28 cellular contexts compared by ENCODE assay signal in genomic region chr22:39229688-39230260, GRCh38. TPM values are rescaled to one million over a fixed set of nuclear protein-coding genes. Genes with fewer than 3 reads are reported as not detected.
DNase-seq lines count a peak whose midpoint lies in the region; ATAC-seq, FAIRE-seq and TF ChIP-seq lines count a peak whose summit lies in the region.
"Had no signal": no experiment of that assay in that cellular context is flagged by ENCODE, and none has a peak within 500 bp of the region (broad histone marks: within the 10 kb centered on the region; RNA-seq: fewer than 3 reads in every experiment).

No MANE protein-coding gene starts in this region.

- in situ Hi-C loops in HepG2 (cut with HindIII; ENCODE audit: extremely low pct_ligation_motif_present, low pct_unique_long_range_greater_than_20kb), result no loop called here

- H3K4me3 ChIP-seq in HepG2 (replicated peaks in 1 of 3; ENCODE audit: insufficient read depth in 1 of 3, low read depth in 2 of 3, low read length in 3 of 3) (no peak overlapping the region), right lobe of liver (no peak overlapping the region), iPS-18a (ENCODE audit: low read length) (peak overlapping the region; percentile 29), neuron (ENCODE audit: low read length) (no peak overlapping the region)
- H3K4me3 ChIP-seq: A549, mucosa of descending colon, psoas muscle, SJSA1, stomach, tibial nerve had no signal

- H3K79me2 ChIP-seq in HepG2 (ENCODE audit: insufficient read depth, low read length), result no peaks in the 10 kb centered on the region

- H3K27me3 ChIP-seq in HepG2 (ENCODE audit: control insufficient read depth in 1 of 2, insufficient read depth in 2 of 2, low read length in 2 of 2), result no peaks in the 10 kb centered on the region
- H3K27me3 ChIP-seq in right lobe of liver, result no peaks in the 10 kb centered on the region
- peaks cover 51% of the 10 kb centered on the region for H3K27me3 ChIP-seq in iPS-18a (ENCODE audit: control insufficient read depth, insufficient read depth, low read length)
- no peaks in the 10 kb centered on the region for H3K27me3 ChIP-seq in neuron (ENCODE audit: insufficient read depth, low read length)
- H3K27me3 ChIP-seq: SJSA1, tibial nerve had no signal

- H2AFZ ChIP-seq in HepG2 (ENCODE audit: low read length) (no peak overlapping the region), neuron (ENCODE audit: low read depth, low read length) (peak overlapping the region; percentile 23)

- TF ChIP-seq CTCF in HepG2 (CRISPR knock-in tag; IDR thresholded peaks at IDR 0.05) (no peak), right lobe of liver (IDR thresholded peaks at IDR 0.05) (no peak)

- CTCF ChIA-PET in HepG2 (lab: Yijun Ruan, JAX; ENCODE audit: low intra/inter-chr PET ratio, low total read pairs), result no interaction called here
- CTCF ChIA-PET in activated CD4-positive, alpha-beta memory T cell treated with anti-CD3 and anti-CD28 coated beads for 36 hours (lab: Charles Lee), result interaction anchor here (0.8 kb wide), 2 partner anchors 59 to 60 kb away, joined by 3 to 5 read pairs; no protein-coding TSS in a partner anchor

- no peak overlapping the region for H3K9ac ChIP-seq in HepG2 (ENCODE audit: insufficient read depth, low read depth, low read length)
- peak overlapping the region; percentile 9 for H3K9ac ChIP-seq in iPS-18a (ENCODE audit: low read length)

- DNase-seq in HepG2 (ENCODE audit: low spot score) (no peak), right lobe of liver (no peak), left colon (no peak)
- no peak for DNase-seq in activated CD4-positive, alpha-beta memory T cell treated with anti-CD3 and anti-CD28 coated beads for 36 hours
- DNase-seq: activated CD4-positive, alpha-beta T cell treated with anti-CD3 and anti-CD28 coated beads, Interleukin-2, amount 50 U/mL, for 48 hours; activated CD8-positive, alpha-beta memory T cell treated with anti-CD3 and anti-CD28 coated beads, Interleukin-2, amount 50 U/mL, for 4 hours; activated naive CD4-positive, alpha-beta T cell treated with anti-CD3 and anti-CD28 coated beads, Interleukin-2, amount 50 U/mL, for 16 hours; AML-193; amniotic stem cell; CD8-positive, alpha-beta T cell; effector CD4-positive, alpha-beta T cell; erythroblast; GOT3; mucosa of descending colon; NCI-H1105; NCI-H1930; NCI-H524 treated with DMSO at 0.1 percent for 48 hours; stomach had no signal

- TF ChIP-seq RAD21 in HepG2 (CRISPR knock-in tag; IDR thresholded peaks at IDR 0.05), result no peak

- peaks cover 21% of the 10 kb centered on the region for H3K4me1 ChIP-seq in HepG2 (ENCODE audit: insufficient read depth, low read length)
- H3K4me1 ChIP-seq in right lobe of liver, result peaks cover 0 to 3% (median 0%) of the 10 kb centered on the region in 4 donors
- H3K4me1 ChIP-seq in iPS-18a (ENCODE audit: control insufficient read depth, low read depth, low read length), result peaks cover 40% of the 10 kb centered on the region
- H3K4me1 ChIP-seq in neuron (ENCODE audit: insufficient read depth, low read length), result peaks cover 43% of the 10 kb centered on the region
- H3K4me1 ChIP-seq: A549 had no signal

- H3K36me3 ChIP-seq in HepG2 (replicated peaks in 1 of 2; ENCODE audit: control insufficient read depth in 1 of 2, insufficient read depth in 2 of 2, low read length in 2 of 2) (peaks cover 9 to 28% of the 10 kb centered on the region in 2 experiments), right lobe of liver (no peaks in the 10 kb centered on the region), iPS-18a (ENCODE audit: control insufficient read depth, low read depth, low read length) (no peaks in the 10 kb centered on the region), neuron (ENCODE audit: insufficient read depth, low read length) (no peaks in the 10 kb centered on the region)
- H3K36me3 ChIP-seq: SJSA1 had no signal

- POLR2A ChIA-PET in HepG2 (lab: Yijun Ruan, JAX), result interaction anchor here (0.7 to 3.1 kb wide), 8 partner anchors 11 to 290 kb away, joined by 3 to 41 read pairs (median 4); partner anchors contain the start of genes ATF4, PDGFB and RPL3
- POLR2A ChIA-PET in activated CD4-positive, alpha-beta memory T cell treated with anti-CD3 and anti-CD28 coated beads for 36 hours (lab: Charles Lee), result no interaction called here

- no peak for TF ChIP-seq POLR2A in HepG2 (IDR thresholded peaks at IDR 0.05; ENCODE audit: insufficient read depth in 1 of 2, low read depth in 2 of 2, low read length in 2 of 2)
- TF ChIP-seq POLR2A in right lobe of liver (IDR thresholded peaks at IDR 0.05), result no peak

- ATAC-seq in HepG2 (no peak), right lobe of liver (no peak), HG03097 (IDR thresholded peaks at IDR 0.05; ENCODE audit: low FRiP score, unreplicated experiment) (no peak), GM18873 (IDR thresholded peaks at IDR 0.05; ENCODE audit: low FRiP score, unreplicated experiment) (no peak), left colon (no peak)
- ATAC-seq: CD8-positive, alpha-beta T cell; mucosa of descending colon; psoas muscle had no signal

- no peak for FAIRE-seq in HepG2 (lab: Jason Lieb, UNC)
- FAIRE-seq: A549 had no signal

- no peak overlapping the region for H3K4me2 ChIP-seq in HepG2 (ENCODE audit: low read depth, low read length)
- H3K4me2 ChIP-seq: A549 had no signal

- peaks cover 9% of the 10 kb centered on the region for H3K4me1 Mint-ChIP-seq in activated CD4-positive, alpha-beta memory T cell treated with anti-CD3 and anti-CD28 coated beads for 36 hours (ENCODE audit: low read depth)

- H3K4me3 Mint-ChIP-seq in activated CD4-positive, alpha-beta memory T cell treated with anti-CD3 and anti-CD28 coated beads for 36 hours, result no peak overlapping the region
- H3K4me3 Mint-ChIP-seq: activated T-helper 1 cell treated with anti-CD3 and anti-CD28 coated beads, Interleukin-12 subunit alpha, Interleukin-12 subunit beta, Interleukin-2, Interleukin-4 antibody, amounts not matched to agents 30 ng/mL and 10 ng/mL and 1 ng/mL, durations not matched to agents 14 hours and 24 hours and 36 hours; CD8-positive, alpha-beta T cell; nephron progenitor cell had no signal

- 91% methylated on average over 14 of the region's 14 CpGs for WGBS in HepG2 (ENCODE audit: low lambda C conversion rate)
- WGBS in right lobe of liver (ENCODE audit: insufficient coverage, low coverage, low lambda C conversion rate, missing lambda C conversion rate), result no CpG with 5 or more reads among the region's 14 CpGs

- no peaks in the 10 kb centered on the region for H3K9me3 ChIP-seq in HepG2 (ENCODE audit: low read length)
- H3K9me3 ChIP-seq in right lobe of liver, result no peaks in the 10 kb centered on the region
- no peaks in the 10 kb centered on the region for H3K9me3 ChIP-seq in iPS-18a (ENCODE audit: control insufficient read depth, low read depth, low read length)
- no peaks in the 10 kb centered on the region for H3K9me3 ChIP-seq in neuron (ENCODE audit: low read length)
- H3K9me3 ChIP-seq: A549, mucosa of descending colon, psoas muscle, SJSA1, stomach, tibial nerve had no signal

- H3K27me3 Mint-ChIP-seq in activated CD4-positive, alpha-beta memory T cell treated with anti-CD3 and anti-CD28 coated beads for 36 hours, result no peaks in the 10 kb centered on the region

- no peak overlapping the region for H3K27ac Mint-ChIP-seq in activated CD4-positive, alpha-beta memory T cell treated with anti-CD3 and anti-CD28 coated beads for 36 hours
- H3K27ac Mint-ChIP-seq: activated T-helper 1 cell treated with anti-CD3 and anti-CD28 coated beads, Interleukin-12 subunit alpha, Interleukin-12 subunit beta, Interleukin-2, Interleukin-4 antibody, amounts not matched to agents 30 ng/mL and 10 ng/mL and 1 ng/mL, durations not matched to agents 14 hours and 24 hours and 36 hours; CD8-positive, alpha-beta T cell; nephron progenitor cell had no signal

- intact Hi-C loops in HepG2 (cut with micrococcal nuclease; ENCODE audit: unreplicated experiment) (no loop called here), right lobe of liver (cut with DNase I) (no loop called here), left colon (cut with DNase I, micrococcal nuclease) (no loop called here)
- intact Hi-C loops in activated CD4-positive, alpha-beta memory T cell treated with anti-CD3 and anti-CD28 coated beads for 36 hours (cut with micrococcal nuclease), result no loop called here

- H3K27ac ChIP-seq in HepG2 (ENCODE audit: extremely low read length, insufficient read depth, low read length) (no peak overlapping the region), right lobe of liver (no peak overlapping the region), iPS-18a (ENCODE audit: low read length) (no peak overlapping the region)
- H3K27ac ChIP-seq: A549, SJSA1 had no signal

- no TSS peak for BruUV-seq in HepG2 (replicated peaks; lab: Mats Ljungman, UMichigan)

- H3K36me3 Mint-ChIP-seq in activated CD4-positive, alpha-beta memory T cell treated with anti-CD3 and anti-CD28 coated beads for 36 hours, result peaks cover 5% of the 10 kb centered on the region

- H4K20me1 ChIP-seq in HepG2 (ENCODE audit: insufficient read depth, low read length), result peaks cover 7% of the 10 kb centered on the region

- no peaks in the 10 kb centered on the region for H3K9me3 Mint-ChIP-seq in activated CD4-positive, alpha-beta memory T cell treated with anti-CD3 and anti-CD28 coated beads for 36 hours
- H3K9me3 Mint-ChIP-seq: activated T-helper 1 cell treated with anti-CD3 and anti-CD28 coated beads, Interleukin-12 subunit alpha, Interleukin-12 subunit beta, Interleukin-2, Interleukin-4 antibody, amounts not matched to agents 30 ng/mL and 10 ng/mL and 1 ng/mL, durations not matched to agents 14 hours and 24 hours and 36 hours; CD8-positive, alpha-beta T cell; nephron progenitor cell had no signal

- TF ChIP-seq EP300 in HepG2 (IDR thresholded peaks at IDR 0.05; ENCODE audit: low read depth in 2 of 2, low read length in 2 of 2) (no peak), HepG2 (CRISPR knock-in tag; IDR thresholded peaks at IDR 0.05; ENCODE audit: borderline replicate concordance) (no peak)

RNA-seq across cellular contexts. Expression of gene PDGFB, which starts 15.0 kb away (rescaled TPM):
- total RNA-seq in HepG2 (2016; rRNA removed; fragmentation: Illumina TruSeq; extraction: Trizol), result 0.65 and 1.4 TPM in 2 replicates
- 0.26 and 0.30 TPM in 2 replicates for total RNA-seq in HepG2 (2016; cell fraction: cytosol; rRNA removed; fragmentation: Illumina TruSeq; extraction: Trizol; ENCODE audit: low read depth)
- 1.0 and 1.1 TPM in 2 replicates for total RNA-seq in HepG2 (2016; cell fraction: insoluble cytoplasmic fraction; rRNA removed; fragmentation: Illumina TruSeq; extraction: Trizol)
- total RNA-seq in HepG2 (2016; cell fraction: membrane; rRNA removed; fragmentation: Illumina TruSeq; extraction: Trizol), result 0.76 and 1.4 TPM in 2 replicates
- 1.7 and 2.0 TPM in 2 replicates for total RNA-seq in HepG2 (2016; cell fraction: nucleus; rRNA removed; fragmentation: Illumina TruSeq; extraction: Trizol)
- polyA plus RNA-seq in HepG2 (2011; rRNA removed), result 10.1 and 12.8 TPM in 2 replicates
- polyA plus RNA-seq in HepG2 (2011; cell fraction: cytosol; rRNA removed), result 12.7 and 12.9 TPM in 2 replicates
- polyA plus RNA-seq in HepG2 (2011; cell fraction: nucleus; rRNA removed), result 37.3 and 38.1 TPM in 2 replicates
- 11.5 and 12.7 TPM in 2 replicates for polyA plus RNA-seq in HepG2 (2012)
- polyA plus RNA-seq in HepG2 (2016; cell fraction: cytosol; fragmentation: Illumina TruSeq; extraction: Trizol; ENCODE audit: low read depth), result 0.15 and 0.27 TPM in 2 replicates
- polyA plus RNA-seq in HepG2 (2016; cell fraction: insoluble cytoplasmic fraction; fragmentation: Illumina TruSeq; extraction: Trizol; ENCODE audit: low read depth), result 0.72 and 0.85 TPM in 2 replicates
- polyA plus RNA-seq in HepG2 (2016; cell fraction: membrane; fragmentation: Illumina TruSeq; extraction: Trizol; ENCODE audit: low read depth), result 0.63 and 0.68 TPM in 2 replicates
- polyA plus RNA-seq in HepG2 (2016; cell fraction: nucleus; fragmentation: Illumina TruSeq; extraction: Trizol; ENCODE audit: insufficient read depth, low read depth), result 3.3 and 3.9 TPM in 2 replicates
- polyA minus RNA-seq in HepG2 (2011; rRNA and poly(A)+ RNA removed; ENCODE audit: low replicate concordance), result 2.3 and 28.2 TPM in 2 replicates
- polyA minus RNA-seq in HepG2 (2011; cell fraction: cytosol; rRNA and poly(A)+ RNA removed), result 13.6 and 16.1 TPM in 2 replicates
- polyA minus RNA-seq in HepG2 (2011; cell fraction: nucleus; rRNA and poly(A)+ RNA removed), result 7.7 and 9.6 TPM in 2 replicates
- total RNA-seq in right lobe of liver, result 10 to 100 TPM in 1 of 6 experiments, 1 to 10 TPM in 4, under 1 TPM in 1; 0.90 to 10.2 (median 3.3) TPM
- total RNA-seq in left colon, result 1 to 10 TPM; 2.7 to 5.3 TPM
- 10 to 100 TPM; 11.7 to 13.3 TPM for total RNA-seq in activated CD4-positive, alpha-beta memory T cell treated with anti-CD3 and anti-CD28 coated beads for 36 hours
